Comparison of ENCODE assay signal across 8 cellular contexts in genomic region chr4:153521995-153522799, GRCh38. TPM values are rescaled to one million over a fixed set of nuclear protein-coding genes. Genes with fewer than 3 reads are reported as not detected.
DNase-seq lines count a peak whose midpoint lies in the region; ATAC-seq, FAIRE-seq and TF ChIP-seq lines count a peak whose summit lies in the region.

No MANE protein-coding gene starts in this region.

- FAIRE-seq in GM12891 (lab: Jason Lieb, UNC): peak; percentile 89

- WGBS in ovary, 3 donors: 88 to 92% (median 90%) methylated on average over 17 of the region's 17 CpGs

- TF ChIP-seq POLR2A in GM12891 (IDR thresholded peaks at IDR 0.05; ENCODE audit: low read depth, low read length) (peak; percentile 29; the same call in 1 of the 2 replicates), ovary (IDR thresholded peaks at IDR 0.05) (no peak)

- TF ChIP-seq CTCF in ovary (IDR thresholded peaks at IDR 0.05): no peak

- H3K27ac ChIP-seq in ovary: no peak overlapping the region

- peak overlapping the region; percentile 64 for H3K4me3 Mint-ChIP-seq in T-helper 1 cell treated with Interleukin-12 subunit alpha and Interleukin-12 subunit beta and Interleukin-4 antibody, amounts not matched to agents 30 μg/mL and 1 μg/mL, for 36 hours

- no peaks in the 10 kb centered on the region for H3K9me3 Mint-ChIP-seq in T-helper 1 cell treated with Interleukin-12 subunit alpha and Interleukin-12 subunit beta and Interleukin-4 antibody, amounts not matched to agents 30 μg/mL and 1 μg/mL, for 36 hours

- DNase-seq in GM12891 (ENCODE audit: insufficient read length, low spot score) (no peak), NCI-H1092 treated with DMSO at 0.1 percent for 48 hours (lab: John Stamatoyannopoulos, UW) (no peak), NCI-H1417 treated with DMSO at 0.1 percent for 48 hours (lab: John Stamatoyannopoulos, UW) (no peak), dedifferentiated amniotic fluid mesenchymal stem cell (ENCODE audit: extremely low spot score) (no peak), ovary (no peak)
- DNase-seq in central memory CD4-positive, alpha-beta T cell: peak; percentile 78

- no peaks in the 10 kb centered on the region for H3K27me3 ChIP-seq in ovary

- peak; percentile 28 for ATAC-seq in HG02623 (IDR thresholded peaks at IDR 0.05; ENCODE audit: unreplicated experiment)

- peaks cover 79% of the 10 kb centered on the region for H3K4me1 Mint-ChIP-seq in T-helper 1 cell treated with Interleukin-12 subunit alpha and Interleukin-12 subunit beta and Interleukin-4 antibody, amounts not matched to agents 30 μg/mL and 1 μg/mL, for 36 hours (ENCODE audit: low read depth)

- H3K36me3 ChIP-seq in ovary: no peaks in the 10 kb centered on the region

- H3K4me3 ChIP-seq in ovary: no peak overlapping the region

- H3K27ac Mint-ChIP-seq in T-helper 1 cell treated with Interleukin-12 subunit alpha and Interleukin-12 subunit beta and Interleukin-4 antibody, amounts not matched to agents 30 μg/mL and 1 μg/mL, for 36 hours: peak overlapping the region; percentile 80

- H3K4me1 ChIP-seq in ovary (ENCODE audit: insufficient read depth): peaks cover 17% of the 10 kb centered on the region

- no peaks in the 10 kb centered on the region for H3K9me3 ChIP-seq in ovary

- no peak for TF ChIP-seq EP300 in ovary (IDR thresholded peaks at IDR 0.05)

- peaks cover 6% of the 10 kb centered on the region for H3K36me3 Mint-ChIP-seq in T-helper 1 cell treated with Interleukin-12 subunit alpha and Interleukin-12 subunit beta and Interleukin-4 antibody, amounts not matched to agents 30 μg/mL and 1 μg/mL, for 36 hours (ENCODE audit: low read depth)

- intact Hi-C loops in ovary (cut with DNase I): no loop called here

- no peaks in the 10 kb centered on the region for H3K27me3 Mint-ChIP-seq in T-helper 1 cell treated with Interleukin-12 subunit alpha and Interleukin-12 subunit beta and Interleukin-4 antibody, amounts not matched to agents 30 μg/mL and 1 μg/mL, for 36 hours (ENCODE audit: low read depth)

TF ChIP-seq in GM12891, 5 proteins besides CTCF, POLR2A, EP300 and RAD21:
- TF ChIP-seq SPI1 (IDR thresholded peaks at IDR 0.05; ENCODE audit: low read depth, low read length): peak; percentile 80
- TF ChIP-seq TAF1 (IDR thresholded peaks at IDR 0.05; ENCODE audit: low read depth, low read length): no peak
- TF ChIP-seq POLR2AphosphoS5 (IDR thresholded peaks at IDR 0.05; ENCODE audit: low read depth, low read length): 0 out of 2 replicates have a peak, but pooled peaks have one; percentile 45
- TF ChIP-seq PAX5 (IDR thresholded peaks at IDR 0.05; ENCODE audit: insufficient read depth, low read length, severe bottlenecking): no peak
- TF ChIP-seq POU2F2 (IDR thresholded peaks at IDR 0.05; ENCODE audit: low read depth, low read length): no peak; the same call in 1 of the 2 replicates
TF ChIP-seq in GM12891: peak in this region for 2.

RNA-seq across cellular contexts. Expression of gene TMEM131L, which starts 56.0 kb away (rescaled TPM):
- polyA plus RNA-seq in GM12891 (2012; ENCODE audit: low read depth, missing spikeins): 50.3 TPM
- 10 to 100 TPM in 5 of 7 donors, 1 to 10 TPM in 2; 7.7 to 13.1 (median 10.7) TPM for total RNA-seq in ovary
- polyA plus RNA-seq in ovary: 10 to 100 TPM in 1 of 2 donors, 1 to 10 TPM in 1; 3.6 to 18.4 TPM
